2 cellular contexts compared by ENCODE assay signal in the genomic region with DNA sequence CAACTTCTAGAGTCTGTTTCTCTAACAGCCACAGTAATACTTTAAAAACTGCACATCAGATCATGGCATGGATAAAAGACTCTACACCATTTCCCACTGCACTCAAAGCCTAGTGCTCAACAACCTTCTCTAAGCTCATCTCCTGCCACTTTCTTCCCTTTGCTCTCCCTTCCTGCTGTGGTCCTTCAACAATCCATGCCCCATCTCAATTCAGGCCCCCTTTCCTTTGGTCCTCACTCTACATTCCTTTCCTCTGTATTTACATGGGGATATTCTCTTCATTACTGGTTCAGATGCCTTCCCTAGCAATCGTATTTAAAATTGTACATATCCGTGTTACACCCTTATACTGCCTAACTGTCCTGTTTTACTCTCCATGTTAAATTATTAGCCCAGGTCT.
TF ChIP-seq lines count a peak whose summit lies in the region.

No MANE protein-coding gene starts in this region.

TF ChIP-seq in HepG2, 621 proteins besides CTCF, POLR2A, EP300 and RAD21:
- TF ChIP-seq POLR2AphosphoS2 (IDR thresholded peaks at IDR 0.05; ENCODE audit: low read depth, low read length) (peak; percentile 65; the same call in 1 of the 2 replicates), RBM22 (optimal IDR thresholded peaks at IDR 0.05; ENCODE audit: low read length) (peak; percentile 39), NFIC (IDR thresholded peaks at IDR 0.05; ENCODE audit: low read length) (no peak)

TF ChIP-seq in H1, 55 proteins besides CTCF, POLR2A, EP300 and RAD21:
- TF ChIP-seq POLR2AphosphoS5 (IDR thresholded peaks at IDR 0.05; ENCODE audit: low read depth, low read length) (0 out of 2 replicates have a peak, but pooled peaks have one; percentile 30), BCL11A (IDR thresholded peaks at IDR 0.05; ENCODE audit: low read depth in 2 of 2, low read length in 2 of 2) (no peak)
